In genomic region chr17:64974052-64974749, GRCh38 we compare ENCODE assay signal across 8 cellular contexts. TPM values are rescaled to one million over a fixed set of nuclear protein-coding genes. Genes with fewer than 3 reads are reported as not detected.
DNase-seq lines count a peak whose midpoint lies in the region; ATAC-seq and TF ChIP-seq lines count a peak whose summit lies in the region.
"Not testable (repeated sequence)": the region's sequence is repeated elsewhere in the genome, so short reads cannot be mapped to it uniquely, and the experiment has no call there.

No MANE protein-coding gene starts in this region.

- not testable (repeated sequence) for H3K9me3 ChIP-seq in MM.1S (replicated peaks; ENCODE audit: insufficient read depth, low read length); esophagus (ENCODE audit: control insufficient read depth in 2 of 2, insufficient read depth in 1 of 2, low read depth in 1 of 2, low read length in 1 of 2); lower lobe of right lung; gastrocnemius medialis; vagina

- H3K4me1 ChIP-seq in MM.1S (ENCODE audit: low read length) (peaks cover 12% of the 10 kb centered on the region), lower lobe of right lung (peaks cover 26% of the 10 kb centered on the region), gastrocnemius medialis (peaks cover 13% of the 10 kb centered on the region in 2 donors), vagina (peaks cover 23% of the 10 kb centered on the region)
- not testable (repeated sequence) for H3K4me1 ChIP-seq in esophagus (ENCODE audit: control insufficient read depth in 2 of 2, insufficient read depth in 2 of 2, low read length in 1 of 2)

- H3K4me2 ChIP-seq in MM.1S (ENCODE audit: low read depth, low read length) = peak overlapping the region; percentile 95

- H3K36me3 Mint-ChIP-seq in T-helper 2 cell treated with Interferon-gamma antibody and Interleukin-4, amounts not matched to agents 5 μg/mL and 100 μg/mL, for 36 hours (ENCODE audit: low read depth) = peaks cover 14% of the 10 kb centered on the region

- H4K20me1 ChIP-seq in MM.1S (ENCODE audit: insufficient read depth, low read length) = not testable (repeated sequence)

- not testable (repeated sequence) for H3K9me3 Mint-ChIP-seq in T-helper 2 cell treated with Interferon-gamma antibody and Interleukin-4, amounts not matched to agents 5 μg/mL and 100 μg/mL, for 36 hours

- not testable (repeated sequence) for ATAC-seq in lower lobe of right lung
- peak in 1 of 2 donors; percentile 22 for ATAC-seq in gastrocnemius medialis

- H3K79me2 ChIP-seq in MM.1S (ENCODE audit: low read length) = not testable (repeated sequence)

- peak overlapping the region; percentile 99 for H3K9ac ChIP-seq in MM.1S (ENCODE audit: low read length)

- peak overlapping the region; percentile 90 for H3K4me3 Mint-ChIP-seq in T-helper 2 cell treated with Interferon-gamma antibody and Interleukin-4, amounts not matched to agents 5 μg/mL and 100 μg/mL, for 36 hours

- peaks cover 48% of the 10 kb centered on the region for H3K4me1 Mint-ChIP-seq in T-helper 2 cell treated with Interferon-gamma antibody and Interleukin-4, amounts not matched to agents 5 μg/mL and 100 μg/mL, for 36 hours (ENCODE audit: low read depth)

- peaks cover 11% of the 10 kb centered on the region for H3F3A ChIP-seq in MM.1S (ENCODE audit: insufficient read depth, low read length)

- TF ChIP-seq POLR2A in gastrocnemius medialis (IDR thresholded peaks at IDR 0.05); vagina (IDR thresholded peaks at IDR 0.05): not testable (repeated sequence)

- not testable (repeated sequence) for H3K27me3 ChIP-seq in MM.1S (replicated peaks; ENCODE audit: insufficient read depth, low read length); esophagus (ENCODE audit: control insufficient read depth in 1 of 2, insufficient read depth in 2 of 2, low read length in 2 of 2); lower lobe of right lung (ENCODE audit: low read depth); gastrocnemius medialis; vagina

- peak; percentile 26 for DNase-seq in GM10266 (ENCODE audit: extremely low spot score)
- DNase-seq in MM.1S; lower lobe of right lung; gastrocnemius medialis; vagina (ENCODE audit: extremely low spot score in 2 of 2): not testable (repeated sequence)
- DNase-seq in T-helper 2 cell treated with Interferon-gamma antibody and Interleukin-4, amounts not matched to agents 5 μg/mL and 100 μg/mL, for 36 hours (ENCODE audit: low spot score) = peak; percentile 61

- H3K27ac ChIP-seq in MM.1S (ENCODE audit: low read length) (peak overlapping the region; percentile 100; the same call in 1 of the 2 replicates), adipose tissue (ENCODE audit: low read depth, low read length) (peak overlapping the region; percentile 60), esophagus (ENCODE audit: low read depth in 2 of 2, low read length in 1 of 2) (peak overlapping the region; percentile 1 to 94), lower lobe of right lung (peak overlapping the region; percentile 99), gastrocnemius medialis (peak overlapping the region; percentile 94 to 100 (median 98)), vagina (peak overlapping the region; percentile 96)

- TF ChIP-seq CTCF in GM10266 (IDR thresholded peaks at IDR 0.05; ENCODE audit: control insufficient read depth, insufficient read depth, low read depth, missing control alignments); MM.1S (IDR thresholded peaks at IDR 0.05; ENCODE audit: low read length); lower lobe of right lung (IDR thresholded peaks at IDR 0.05); gastrocnemius medialis (IDR thresholded peaks at IDR 0.05 in 4 of 5, conservative IDR thresholded peaks at IDR 0.05 in 1 of 5); vagina (IDR thresholded peaks at IDR 0.05): not testable (repeated sequence)

- H3K9me2 ChIP-seq in MM.1S (replicated peaks; ENCODE audit: insufficient read depth, low read length) = not testable (repeated sequence)

- H3K4me3 ChIP-seq in MM.1S (ENCODE audit: low read length) (peak overlapping the region; percentile 98; the same call in 1 of the 2 replicates), vagina (peak overlapping the region; percentile 74)
- not testable (repeated sequence) for H3K4me3 ChIP-seq in esophagus (ENCODE audit: low read depth in 1 of 2, low read length in 2 of 2); lower lobe of right lung; gastrocnemius medialis

- H2AFZ ChIP-seq in MM.1S (ENCODE audit: low read length) = not testable (repeated sequence)

- in situ Hi-C loops in gastrocnemius medialis (cut with MboI; ENCODE audit: low sequenced_read_pairs in 4 of 4) = loop anchor here in 3 of 4 donors (5.0 to 25.0 kb wide), 5 partner anchors 78 to 813 kb away; partner anchors contain the start of genes AXIN2 (in 1 of the 3) and GNA13 (in 1 of the 3)

- H3K27me3 Mint-ChIP-seq in T-helper 2 cell treated with Interferon-gamma antibody and Interleukin-4, amounts not matched to agents 5 μg/mL and 100 μg/mL, for 36 hours (ENCODE audit: low read depth) = not testable (repeated sequence)

- WGBS in adipose tissue, 3 donors = 66 to 89% (median 67%) methylated on average over 7 of the region's 7 CpGs
- 54 to 67% methylated on average over 7 of the region's 7 CpGs for WGBS in esophagus, 2 donors

- H3K36me3 ChIP-seq in MM.1S (replicated peaks; ENCODE audit: insufficient read depth, low read length); esophagus (ENCODE audit: control insufficient read depth in 2 of 2, insufficient read depth in 2 of 2, low read length in 1 of 2); vagina: not testable (repeated sequence)
- H3K36me3 ChIP-seq in lower lobe of right lung (peaks cover 16% of the 10 kb centered on the region), gastrocnemius medialis (peaks cover 0 to 20% of the 10 kb centered on the region in 2 donors)

- H3K27ac Mint-ChIP-seq in T-helper 2 cell treated with Interferon-gamma antibody and Interleukin-4, amounts not matched to agents 5 μg/mL and 100 μg/mL, for 36 hours = peak overlapping the region; percentile 100

- intact Hi-C loops in lower lobe of right lung (cut with DNase I); vagina (cut with DNase I): not testable (repeated sequence)
- intact Hi-C loops in gastrocnemius medialis (cut with DNase I; ENCODE audit: low total_unique reads) = loop anchor here (10.0 kb wide), 1 partner anchor 491 kb away; no protein-coding TSS in a partner anchor

RNA-seq across cellular contexts. Expression of gene LRRC37A3, which starts 54.9 kb away (rescaled TPM):
- 1 to 10 TPM; 1.3 to 9.0 (median 1.5) TPM for polyA plus RNA-seq in adipose tissue
- 1 to 10 TPM in 1 of 2 donors, under 1 TPM in 1; 0.89 to 7.2 TPM for polyA plus RNA-seq in esophagus
- 10.8 TPM for total RNA-seq in lower lobe of right lung
- total RNA-seq in gastrocnemius medialis = 1 to 10 TPM in 3 of 4 donors, under 1 TPM in 1; 0.95 to 2.1 (median 1.8) TPM
- total RNA-seq in vagina = 9.8 TPM

Comparison
In these comparisons a context has a peak if more than half of its experiments do, and no peak if none do; other contexts are left out.
1. H3K27ac ChIP-seq: peak in every context shown above with its lines; median percentile 100 in MM.1S; 99 in lower lobe of right lung; 98 in gastrocnemius medialis; 96 in vagina; 60 in adipose tissue; 48 in esophagus.